Comparison of ENCODE assay signal across 9 cellular contexts in genomic region chrX:73852467-73852866, GRCh38. TPM values are rescaled to one million over a fixed set of nuclear protein-coding genes. Genes with fewer than 3 reads are reported as not detected.
DNase-seq lines count a peak whose midpoint lies in the region; ATAC-seq and TF ChIP-seq lines count a peak whose summit lies in the region.
"Had no signal": no experiment of that assay in that cellular context is flagged by ENCODE, and none has a peak within 500 bp of the region (broad histone marks: within the 10 kb centered on the region; RNA-seq: fewer than 3 reads in every experiment).

XIST (minus strand) TSS chrX:73852714.

- 42 to 92% (median 90%) methylated on average over 8 of the region's 8 CpGs for WGBS in psoas muscle, 3 donors

- ATAC-seq in psoas muscle = peak; percentile 37 to 66 (median 50)
- ATAC-seq in HG02759 (IDR thresholded peaks at IDR 0.05; ENCODE audit: unreplicated experiment) = no peak
- no peak for ATAC-seq in HG03139 (IDR thresholded peaks at IDR 0.05; ENCODE audit: unreplicated experiment)

- no peaks in the 10 kb centered on the region for H3K36me3 ChIP-seq in psoas muscle (ENCODE audit: insufficient read depth in 1 of 2, low read depth in 1 of 2)

- H3K36me3 Mint-ChIP-seq in activated naive CD4-positive, alpha-beta T cell treated with anti-CD3 and anti-CD28 coated beads for 36 hours (ENCODE audit: low read depth) = no peaks in the 10 kb centered on the region

- H3K9me3 Mint-ChIP-seq in activated naive CD4-positive, alpha-beta T cell treated with anti-CD3 and anti-CD28 coated beads for 36 hours = no peaks in the 10 kb centered on the region

- CTCF ChIA-PET in activated naive CD4-positive, alpha-beta T cell treated with anti-CD3 and anti-CD28 coated beads for 36 hours (lab: Charles Lee) = no interaction called here

- H3K4me1 ChIP-seq in psoas muscle = no peaks in the 10 kb centered on the region

- TF ChIP-seq CTCF in GM12865 (IDR thresholded peaks at IDR 0.05; ENCODE audit: insufficient read depth, low read depth, low read length, missing control alignments) (no peak), psoas muscle (IDR thresholded peaks at IDR 0.05) (no peak)

- H3K4me3 ChIP-seq in GM12865 (ENCODE audit: low read depth, low read length) = no peak within 1 kb of the TSS
- peak within 1 kb of the TSS; percentile 73 for H3K4me3 ChIP-seq in psoas muscle

- H3K4me3 Mint-ChIP-seq in activated naive CD4-positive, alpha-beta T cell treated with anti-CD3 and anti-CD28 coated beads for 36 hours = no peak within 1 kb of the TSS

- no peaks in the 10 kb centered on the region for H3K4me1 Mint-ChIP-seq in activated naive CD4-positive, alpha-beta T cell treated with anti-CD3 and anti-CD28 coated beads for 36 hours (ENCODE audit: low read depth)

- no peaks in the 10 kb centered on the region for H3K27me3 Mint-ChIP-seq in activated naive CD4-positive, alpha-beta T cell treated with anti-CD3 and anti-CD28 coated beads for 36 hours (ENCODE audit: low read depth)

- intact Hi-C loops in psoas muscle (cut with DNase I) = loop anchor here (5.0 kb wide), 3 partner anchors 90 to 700 kb away; no protein-coding TSS in a partner anchor
- intact Hi-C loops in activated naive CD4-positive, alpha-beta T cell treated with anti-CD3 and anti-CD28 coated beads for 36 hours (cut with micrococcal nuclease) = loop anchor here (10.0 kb wide), 1 partner anchor 768 kb away; no protein-coding TSS in a partner anchor

- no peaks in the 10 kb centered on the region for H3K27me3 ChIP-seq in psoas muscle (ENCODE audit: insufficient read depth in 3 of 3, low read length in 2 of 3)

- H3K9me3 ChIP-seq in psoas muscle = no peaks in the 10 kb centered on the region

- peak within 1 kb of the TSS; percentile 77 for H3K27ac ChIP-seq in psoas muscle

- no peak within 1 kb of the TSS for H3K27ac Mint-ChIP-seq in activated naive CD4-positive, alpha-beta T cell treated with anti-CD3 and anti-CD28 coated beads for 36 hours

- DNase-seq in GM12865 (ENCODE audit: low read depth) = peak; percentile 5
- DNase-seq in NCI-H2081 (lab: John Stamatoyannopoulos, UW) = peak; percentile 79 to 81
- peak in 1 of 2 donors; percentile 68 for DNase-seq in dermis microvascular lymphatic vessel endothelial cell (ENCODE audit: low read depth in 2 of 2)
- DNase-seq in psoas muscle = peak; percentile 60 to 78
- no peak for DNase-seq in activated naive CD4-positive, alpha-beta T cell treated with anti-CD3 and anti-CD28 coated beads for 36 hours
- DNase-seq in NCI-H524 (lab: John Stamatoyannopoulos, UW) = no peak
- DNase-seq: KBM-7 had no signal

RNA-seq across cellular contexts. Expression of gene XIST, which starts in this region (rescaled TPM):
- total RNA-seq in dermis microvascular lymphatic vessel endothelial cell (33.6 and 63.6 TPM in 2 replicates), psoas muscle (10 to 100 TPM; 57.7 to 79.2 (median 70.0) TPM)
- 10 to 100 TPM in 1 of 3 donors, under 1 TPM in 2; 0.04 to 21.3 (median 0.07) TPM for polyA plus RNA-seq in psoas muscle
- not detected for total RNA-seq in activated naive CD4-positive, alpha-beta T cell treated with anti-CD3 and anti-CD28 coated beads for 36 hours

Comparison
In these comparisons a context has a peak if more than half of its experiments do, and no peak if none do; other contexts are left out.
1. DNase-seq: peak in GM12865 (single experiment), NCI-H2081 (2 of 2) and psoas muscle (2 of 2); none in activated naive CD4-positive, alpha-beta T cell treated with anti-CD3 and anti-CD28 coated beads for 36 hours (single experiment) and NCI-H524 (0 of 2).
2. ATAC-seq: peak in psoas muscle (4 of 4); none in HG02759 (single experiment) and HG03139 (single experiment).